7 cellular contexts compared by ENCODE assay signal in genomic region chr16:88245241-88246081, GRCh38.
DNase-seq lines count a peak whose midpoint lies in the region; ATAC-seq, FAIRE-seq and TF ChIP-seq lines count a peak whose summit lies in the region.
"Not testable (repeated sequence)": the region's sequence is repeated elsewhere in the genome, so short reads cannot be mapped to it uniquely, and the experiment has no call there.

No MANE protein-coding gene starts in this region.

- TF ChIP-seq POLR2A in Peyer's patch (IDR thresholded peaks at IDR 0.05); body of pancreas (IDR thresholded peaks at IDR 0.05): not testable (repeated sequence)

- H3K9ac ChIP-seq in kidney (ENCODE audit: low read length in 2 of 2) = not testable (repeated sequence)

- TF ChIP-seq CTCF in Peyer's patch (IDR thresholded peaks at IDR 0.05); body of pancreas (IDR thresholded peaks at IDR 0.05); fibroblast of pulmonary artery (IDR thresholded peaks at IDR 0.05; ENCODE audit: low read length, missing control alignments); kidney (IDR thresholded peaks at IDR 0.05; ENCODE audit: borderline replicate concordance, extremely low read depth, insufficient read depth): not testable (repeated sequence)

- peak; percentile 57 for ATAC-seq in body of pancreas

- WGBS in body of pancreas, 2 donors = 55 to 69% methylated on average over 5 to 19 of the region's 19 CpGs

- not testable (repeated sequence) for FAIRE-seq in kidney (lab: Jason Lieb, UNC)

- H3K4me1 ChIP-seq in Peyer's patch; body of pancreas; kidney (ENCODE audit: control insufficient read depth in 1 of 2, insufficient read depth in 1 of 2, low read depth in 1 of 2, low read length in 2 of 2): not testable (repeated sequence)

- H3K27me3 ChIP-seq in Peyer's patch, body of pancreas: not testable (repeated sequence)

- not testable (repeated sequence) for H3K9me3 ChIP-seq in Peyer's patch; body of pancreas; kidney (ENCODE audit: control insufficient read depth in 1 of 2, low read length in 2 of 2)

- DNase-seq in GM04503 (ENCODE audit: low read depth) = peak; percentile 98
- DNase-seq in Peyer's patch = peak in 2 of 3 donors; percentile 51 to 68
- peak in 3 of 4 donors; percentile 43 to 65 (median 51) for DNase-seq in body of pancreas
- peak; percentile 96 for DNase-seq in fibroblast of pulmonary artery (ENCODE audit: low read depth)
- DNase-seq in kidney = peak; percentile 87
- DNase-seq in non-pigmented ciliary epithelial cell (ENCODE audit: low read depth) = peak; percentile 89
- DNase-seq in stromal cell of bone marrow (ENCODE audit: low read depth) = peak; percentile 98

- intact Hi-C loops in body of pancreas (cut with DNase I); kidney (cut with DNase I): not testable (repeated sequence)

- not testable (repeated sequence) for H3K36me3 ChIP-seq in Peyer's patch; body of pancreas (replicated peaks in 1 of 2; ENCODE audit: insufficient read depth in 1 of 2, low read depth in 2 of 2); kidney (ENCODE audit: control insufficient read depth in 1 of 2, insufficient read depth in 2 of 2, low read length in 2 of 2)

- peak overlapping the region in 2 of 4 donors; percentile 52 to 77 for H3K27ac ChIP-seq in Peyer's patch
- not testable (repeated sequence) for H3K27ac ChIP-seq in body of pancreas; kidney (ENCODE audit: low read depth in 2 of 2, low read length in 2 of 2)

- not testable (repeated sequence) for H3K4me3 ChIP-seq in Peyer's patch; body of pancreas; fibroblast of pulmonary artery (replicated peaks; ENCODE audit: low read depth, low read length); kidney (ENCODE audit: low read length in 2 of 2)
